1 cellular context compared by ENCODE assay signal in genomic region chr6:44312901-44313788, GRCh38.
TF ChIP-seq lines count a peak whose summit lies in the region.

TSS of gene AARS2 (minus strand) at chr6:44313347. CDS start at chr6:44313323, 24 bp downstream.

TF ChIP-seq in K562, 482 proteins besides CTCF, POLR2A, EP300 and RAD21 (continued from another document and continues in another):
- no peak for TF ChIP-seq ZNF318 (IDR thresholded peaks at IDR 0.05; ENCODE audit: borderline replicate concordance in 1 of 2, low read depth in 1 of 2)
- peak; percentile 58; the same call in 1 of the 2 replicates for TF ChIP-seq ZNF197 (CRISPR knock-in tag; IDR thresholded peaks at IDR 0.05; ENCODE audit: low read depth)
- no peak for TF ChIP-seq NELFE (IDR thresholded peaks at IDR 0.05; ENCODE audit: insufficient read depth, insufficient read length)
- TF ChIP-seq PHF8 (IDR thresholded peaks at IDR 0.05; ENCODE audit: borderline replicate concordance, low read length) = peak; percentile 100
- no peak for TF ChIP-seq SETDB1 (IDR thresholded peaks at IDR 0.05; ENCODE audit: low read length)
- peak; percentile 92 for TF ChIP-seq GMEB1 (CRISPR knock-in tag; IDR thresholded peaks at IDR 0.05)
- peak; percentile 69 for TF ChIP-seq VEZF1 (CRISPR knock-in tag; IDR thresholded peaks at IDR 0.05)
- TF ChIP-seq ZNF699 (CRISPR knock-in tag; IDR thresholded peaks at IDR 0.05; ENCODE audit: insufficient replicate concordance) = no peak
- peak; percentile 31; the same call in 1 of the 2 replicates for TF ChIP-seq TEAD4 (IDR thresholded peaks at IDR 0.05; ENCODE audit: low read length)
- TF ChIP-seq TEAD4 (CRISPR knock-in tag; IDR thresholded peaks at IDR 0.05; ENCODE audit: borderline replicate concordance) = no peak
- TF ChIP-seq E2F3 (CRISPR knock-in tag; IDR thresholded peaks at IDR 0.05) = no peak
- no peak for TF ChIP-seq ZNF146 (CRISPR knock-in tag; IDR thresholded peaks at IDR 0.05; ENCODE audit: unreplicated experiment)
- TF ChIP-seq EHMT2 (IDR thresholded peaks at IDR 0.05) = peak; percentile 62; the same call in 1 of the 2 replicates
- peak in 1 of 2 experiments; percentile 86; a peak in 2 of 4 replicates for TF ChIP-seq TEAD1 (CRISPR knock-in tag; IDR thresholded peaks at IDR 0.05)
- TF ChIP-seq STAT6 (CRISPR knock-in tag; IDR thresholded peaks at IDR 0.05) = peak; percentile 73
- TF ChIP-seq ZMIZ1 (IDR thresholded peaks at IDR 0.05; ENCODE audit: low read depth in 2 of 2, low read length in 2 of 2) = peak in 1 of 2 experiments; percentile 76; a peak in 2 of 4 replicates
- 0 out of 2 replicates have a peak, but pooled peaks have one; percentile 78 for TF ChIP-seq E2F5 (CRISPR knock-in tag; IDR thresholded peaks at IDR 0.05)
- no peak for TF ChIP-seq CEBPB (tag; IDR thresholded peaks at IDR 0.05)
- TF ChIP-seq CBFA2T2 (conservative IDR thresholded peaks at IDR 0.05) = no peak
- TF ChIP-seq KLF10 (CRISPR knock-in tag; IDR thresholded peaks at IDR 0.05) = no peak
- peak in 1 of 2 experiments; percentile 77; a peak in 2 of 4 replicates for TF ChIP-seq ZNF639 (CRISPR knock-in tag; conservative IDR thresholded peaks at IDR 0.05 in 1 of 2, IDR thresholded peaks at IDR 0.05 in 1 of 2)
- TF ChIP-seq TBL1XR1 (IDR thresholded peaks at IDR 0.05; ENCODE audit: low read length in 2 of 2) = peak in 1 of 2 experiments; percentile 79; a peak in 2 of 4 replicates
- TF ChIP-seq TRIM25 (IDR thresholded peaks at IDR 0.05; ENCODE audit: borderline replicate concordance) = peak; percentile 92; the same call in 1 of the 2 replicates
- no peak; the same call in 1 of the 2 replicates for TF ChIP-seq ERF (CRISPR knock-in tag; IDR thresholded peaks at IDR 0.05)
- no peak for TF ChIP-seq ZNF232 (CRISPR knock-in tag; IDR thresholded peaks at IDR 0.05)
- TF ChIP-seq MXI1 (IDR thresholded peaks at IDR 0.05; ENCODE audit: low read depth, low read length) = peak; percentile 41; the same call in 1 of the 2 replicates
- TF ChIP-seq HNRNPH1 (optimal IDR thresholded peaks at IDR 0.05; ENCODE audit: low read depth, low read length) = no peak
- no peak for TF ChIP-seq ETS2 (tag; IDR thresholded peaks at IDR 0.05; ENCODE audit: borderline replicate concordance, poor library complexity, severe bottlenecking)
- TF ChIP-seq RAD51 (IDR thresholded peaks at IDR 0.05; ENCODE audit: borderline replicate concordance, low read depth) = peak; percentile 15; the same call in 1 of the 2 replicates
- TF ChIP-seq GABPB1 (CRISPR knock-in tag; IDR thresholded peaks at IDR 0.05) = peak; percentile 86
- peak; percentile 99 for TF ChIP-seq KDM5B (IDR thresholded peaks at IDR 0.05; ENCODE audit: insufficient replicate concordance, low read depth, low read length)
- TF ChIP-seq ZC3H11A (IDR thresholded peaks at IDR 0.05; ENCODE audit: low read depth, low read length) = no peak
- peak; percentile 97 for TF ChIP-seq SUPT5H (IDR thresholded peaks at IDR 0.05)
- TF ChIP-seq TFAM (CRISPR knock-in tag; conservative IDR thresholded peaks at IDR 0.05) = no peak
- no peak for TF ChIP-seq HMG20A (CRISPR knock-in tag; conservative IDR thresholded peaks at IDR 0.05)
- TF ChIP-seq ATF1 (CRISPR knock-in tag; IDR thresholded peaks at IDR 0.05) = peak; percentile 75
- peak; percentile 97 for TF ChIP-seq ATF1 (tag; IDR thresholded peaks at IDR 0.05)
- no peak for TF ChIP-seq ZNF507 (tag; conservative IDR thresholded peaks at IDR 0.05)
- peak; percentile 99 for TF ChIP-seq RBFOX2 (IDR thresholded peaks at IDR 0.05; ENCODE audit: low read depth, low read length)
